ENCODE assay signal across 30 cellular contexts in genomic region chrX:3169421-3169820, GRCh38.
"Had no signal": no experiment of that assay in that cellular context is flagged by ENCODE, and none has a peak within 500 bp of the region (broad histone marks: within the 10 kb centered on the region; RNA-seq: fewer than 3 reads in every experiment).

No MANE protein-coding gene starts in this region.

- H3K27me3 ChIP-seq: neutrophil, ovary, right lobe of liver, sigmoid colon, stomach, thyroid gland, tibial nerve, upper lobe of left lung, vagina had no signal

- H3K36me3 ChIP-seq: neutrophil, ovary, right lobe of liver, sigmoid colon, stomach, thoracic aorta, thyroid gland, tibial nerve, upper lobe of left lung, vagina had no signal

- ATAC-seq: natural killer cell treated with Interleukin-12 subunit alpha and Interleukin-12 subunit beta and Interleukin-15 and Interleukin-18, amount 100 ng/mL, for 72 hours; psoas muscle; right cardiac atrium; right lobe of liver; stimulated activated effector memory CD8-positive, alpha-beta T cell treated with anti-CD3 and anti-CD28 coated beads, Interleukin-12 subunit alpha, Interleukin-12 subunit beta, amount 100 ng/mL, for 72 hours; stimulated activated naive B cell treated with anti-CD40 and anti-IgM and Interleukin-4, amounts not matched to agents 10 μg/mL and 1 μg/mL and 100 μg/mL, for 72 hours had no signal

- H3K9me3 Mint-ChIP-seq: stimulated activated effector memory CD8-positive, alpha-beta T cell treated with anti-CD3 and anti-CD28 coated beads, Interleukin-12 subunit alpha, Interleukin-12 subunit beta, amount 100 ng/mL, for 72 hours; stimulated activated naive CD8-positive, alpha-beta T cell treated with anti-CD3 and anti-CD28 coated beads, Interleukin-15, Interleukin-2, amounts not matched to agents 100 ng/mL and 50 ng/mL, for 24 hours had no signal

- H3K9me3 ChIP-seq: neutrophil, ovary, psoas muscle, right lobe of liver, sigmoid colon, thoracic aorta, thyroid gland, tibial nerve, upper lobe of left lung, vagina had no signal

- H3K4me1 ChIP-seq: parathyroid adenoma, psoas muscle, right lobe of liver, sigmoid colon, stomach, thyroid gland, tibial nerve, upper lobe of left lung, vagina had no signal

- H3K4me1 Mint-ChIP-seq: stimulated activated effector memory CD8-positive, alpha-beta T cell treated with anti-CD3 and anti-CD28 coated beads, Interleukin-12 subunit alpha, Interleukin-12 subunit beta, amount 100 ng/mL, for 72 hours; stimulated activated naive B cell treated with anti-CD40 and anti-IgM and Interleukin-4, amounts not matched to agents 10 μg/mL and 1 μg/mL and 100 μg/mL, for 72 hours had no signal

- FAIRE-seq: small intestine, urothelium cell line had no signal

- H3K9ac ChIP-seq: parathyroid adenoma had no signal

- H3K4me3 ChIP-seq: ovary, psoas muscle, right lobe of liver, sigmoid colon, stomach, thoracic aorta, thyroid gland, tibial nerve, upper lobe of left lung, vagina had no signal

- H3K36me3 Mint-ChIP-seq: natural killer cell treated with Interleukin-12 subunit alpha and Interleukin-12 subunit beta and Interleukin-15 and Interleukin-18, amount 100 ng/mL, for 72 hours; stimulated activated effector memory CD8-positive, alpha-beta T cell treated with anti-CD3 and anti-CD28 coated beads, Interleukin-12 subunit alpha, Interleukin-12 subunit beta, amount 100 ng/mL, for 72 hours; stimulated activated naive B cell treated with anti-CD40 and anti-IgM and Interleukin-4, amounts not matched to agents 10 μg/mL and 1 μg/mL and 100 μg/mL, for 72 hours had no signal

- H3K79me2 ChIP-seq: parathyroid adenoma had no signal

- DNase-seq: nephron progenitor cell; nucleus accumbens; ovary; posterior cingulate gyrus; psoas muscle; right cardiac atrium; right lobe of liver; sigmoid colon; small intestine; stimulated activated CD4-positive, alpha-beta T cell treated with anti-CD3 and anti-CD28 coated beads, Interleukin-15, amount 100 ng/mL, for 24 hours; stimulated activated CD4-positive, alpha-beta T cell treated with anti-CD3 and anti-CD28 coated beads, Interleukin-2, amount 100 ng/mL, for 24 hours; stimulated activated CD4-positive, alpha-beta T cell treated with anti-CD3 and anti-CD28 coated beads, Interleukin-2, amount 100 ng/mL, for 48 hours; stimulated activated CD4-positive, alpha-beta T cell treated with anti-CD3 and anti-CD28 coated beads, Interleukin-4, amount 100 ng/mL, for 24 hours; stimulated activated naive B cell treated with anti-CD40 and anti-IgM and Interleukin-4, amounts not matched to agents 10 μg/mL and 1 μg/mL and 100 μg/mL, for 72 hours; stimulated activated naive CD4-positive, alpha-beta T cell treated with Interleukin-2 at 50 U/mL for 16 hours; stomach; thyroid gland; trophoblast cell; upper lobe of left lung had no signal

- H3K27me3 Mint-ChIP-seq: progenitor cell of endocrine pancreas; stimulated activated naive CD8-positive, alpha-beta T cell treated with anti-CD3 and anti-CD28 coated beads, Interleukin-15, Interleukin-2, amounts not matched to agents 100 ng/mL and 50 ng/mL, for 24 hours had no signal

- H2AFZ ChIP-seq: parathyroid adenoma had no signal

- H3K27ac ChIP-seq: neutrophil, ovary, parathyroid adenoma, psoas muscle, right lobe of liver, sigmoid colon, stomach, thoracic aorta, thyroid gland, tibial nerve, upper lobe of left lung, vagina had no signal

- H3K4me3 Mint-ChIP-seq: natural killer cell treated with Interleukin-12 subunit alpha and Interleukin-12 subunit beta and Interleukin-15 and Interleukin-18, amount 100 ng/mL, for 72 hours; nephron progenitor cell; neural crest cell; stimulated activated effector memory CD8-positive, alpha-beta T cell treated with anti-CD3 and anti-CD28 coated beads, Interleukin-12 subunit alpha, Interleukin-12 subunit beta, amount 100 ng/mL, for 72 hours; stimulated activated naive B cell treated with anti-CD40 and anti-IgM and Interleukin-4, amounts not matched to agents 10 μg/mL and 1 μg/mL and 100 μg/mL, for 72 hours; stimulated activated naive CD8-positive, alpha-beta T cell treated with anti-CD3 and anti-CD28 coated beads, Interleukin-15, Interleukin-2, amounts not matched to agents 100 ng/mL and 50 ng/mL, for 24 hours had no signal

- H3K27ac Mint-ChIP-seq: natural killer cell treated with Interleukin-12 subunit alpha and Interleukin-12 subunit beta and Interleukin-15 and Interleukin-18, amount 100 ng/mL, for 72 hours; nephron progenitor cell; progenitor cell of endocrine pancreas; stimulated activated effector memory CD8-positive, alpha-beta T cell treated with anti-CD3 and anti-CD28 coated beads, Interleukin-12 subunit alpha, Interleukin-12 subunit beta, amount 100 ng/mL, for 72 hours; stimulated activated naive B cell treated with anti-CD40 and anti-IgM and Interleukin-4, amounts not matched to agents 10 μg/mL and 1 μg/mL and 100 μg/mL, for 72 hours; stimulated activated naive CD8-positive, alpha-beta T cell treated with anti-CD3 and anti-CD28 coated beads, Interleukin-15, Interleukin-2, amounts not matched to agents 100 ng/mL and 50 ng/mL, for 24 hours had no signal
